ENCODE assay signal across 11 cellular contexts in the genomic region with DNA sequence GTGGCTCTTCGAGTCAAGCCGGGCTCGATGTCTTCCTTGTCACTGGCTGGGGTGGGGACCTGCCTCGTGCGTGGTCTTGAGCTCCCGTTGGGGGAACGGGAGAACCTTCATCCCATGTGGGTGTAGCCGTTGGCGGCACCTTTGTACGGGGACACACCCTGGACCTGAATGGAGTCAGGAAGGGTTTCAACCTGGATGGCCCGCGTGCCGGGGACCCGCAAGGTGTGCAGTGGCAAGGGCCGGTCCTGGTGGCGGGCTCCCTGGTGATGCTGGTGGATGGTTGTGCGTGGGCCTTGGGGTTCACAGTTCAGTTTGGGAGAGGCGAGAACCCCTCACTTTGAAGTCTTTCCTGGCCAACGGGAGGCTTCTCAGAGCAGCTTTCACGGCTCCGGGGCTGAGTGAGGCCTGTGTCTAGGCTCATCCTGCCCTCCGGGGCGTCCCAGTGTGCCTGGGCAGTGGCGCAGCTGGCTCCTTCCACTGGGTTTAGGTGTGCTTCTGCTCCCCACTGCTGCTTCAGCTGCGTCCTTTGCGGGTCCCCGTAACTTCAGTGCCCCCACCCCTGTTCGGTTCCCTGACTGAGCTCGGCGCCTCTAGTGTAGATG. TPM values are rescaled to one million over a fixed set of nuclear protein-coding genes. Genes with fewer than 3 reads are reported as not detected.
A peak's percentile ranks its signal among the peaks of the same experiment; 100 is the strongest.
DNase-seq lines count a peak whose midpoint lies in the region; FAIRE-seq and TF ChIP-seq lines count a peak whose summit lies in the region.
"Had no signal": no experiment of that assay in that cellular context is flagged by ENCODE, and none has a peak within 500 bp of the region (broad histone marks: within the 10 kb centered on the region; RNA-seq: fewer than 3 reads in every experiment).

No MANE protein-coding gene starts in this region.

- H3K9me3 ChIP-seq in BLaER1 treated with 17β-estradiol and CSF1 and Interleukin-3, amounts not matched to agents 10 nM and 100 nM (replicated peaks in 1 of 11): no peaks in the 10 kb centered on the region
- no peaks in the 10 kb centered on the region for H3K9me3 ChIP-seq in ovary

- TF ChIP-seq CTCF in HFFc6 (IDR thresholded peaks at IDR 0.05): no peak
- no peak for TF ChIP-seq CTCF in endothelial cell (IDR thresholded peaks at IDR 0.05; ENCODE audit: unreplicated experiment)
- TF ChIP-seq CTCF in ovary (IDR thresholded peaks at IDR 0.05): no peak

- H3K36me3 Mint-ChIP-seq in HFFc6 (ENCODE audit: low read depth) (peaks cover 9% of the 10 kb centered on the region; the same call in 1 of the 2 replicates), endothelial cell (ENCODE audit: low read depth, unreplicated experiment) (peaks cover 8% of the 10 kb centered on the region)

- FAIRE-seq in frontal cortex (lab: Jason Lieb, UNC): no peak
- FAIRE-seq: TTC549 had no signal

- H3K4me3 Mint-ChIP-seq in HFFc6 (no peak overlapping the region), endothelial cell (ENCODE audit: unreplicated experiment) (peak overlapping the region; percentile 56)
- H3K4me3 Mint-ChIP-seq: activated naive CD8-positive, alpha-beta T cell treated with anti-CD3 and anti-CD28 coated beads, Interleukin-2, amount 10 ng/mL, durations not matched to agents 7 days and 5 days had no signal

- H3K4me2 ChIP-seq in BLaER1 treated with 17β-estradiol and CSF1 and Interleukin-3, amounts not matched to agents 10 nM and 100 nM: peak overlapping the region; percentile 46 to 100 (median 99)

- no peaks in the 10 kb centered on the region for H3K9me3 Mint-ChIP-seq in HFFc6
- no peaks in the 10 kb centered on the region for H3K9me3 Mint-ChIP-seq in endothelial cell (ENCODE audit: unreplicated experiment)
- H3K9me3 Mint-ChIP-seq: activated naive CD8-positive, alpha-beta T cell treated with anti-CD3 and anti-CD28 coated beads, Interleukin-2, amount 10 ng/mL, durations not matched to agents 7 days and 5 days had no signal

- H3K4me3 ChIP-seq in BLaER1 treated with 17β-estradiol and CSF1 and Interleukin-3, amounts not matched to agents 10 nM and 100 nM: no peak overlapping the region; a peak in 1 of 20 replicates
- H3K4me3 ChIP-seq in ovary: peak overlapping the region; percentile 15

- peaks cover 5 to 81% (median 20%) of the 10 kb centered on the region in 11 experiments; a peak in 18 of 22 replicates for H3K36me3 ChIP-seq in BLaER1 treated with 17β-estradiol and CSF1 and Interleukin-3, amounts not matched to agents 10 nM and 100 nM
- H3K36me3 ChIP-seq in ovary: no peaks in the 10 kb centered on the region

- H3K27me3 Mint-ChIP-seq in HFFc6 (ENCODE audit: insufficient read depth): peaks cover 4% of the 10 kb centered on the region; the same call in 1 of the 2 replicates
- peaks cover 2% of the 10 kb centered on the region for H3K27me3 Mint-ChIP-seq in endothelial cell (ENCODE audit: unreplicated experiment)
- H3K27me3 Mint-ChIP-seq: activated naive CD8-positive, alpha-beta T cell treated with anti-CD3 and anti-CD28 coated beads, Interleukin-2, amount 10 ng/mL, durations not matched to agents 7 days and 5 days had no signal

- DNase-seq in HFFc6 (no peak), endothelial cell (ENCODE audit: low spot score) (no peak), ovary (peak in 1 of 5 donors; percentile 24), GDM1 (lab: John Stamatoyannopoulos, UW) (no peak), frontal cortex (ENCODE audit: low spot score in 2 of 2) (no peak), NCI-H345 treated with DMSO at 0.1 percent for 48 hours (lab: John Stamatoyannopoulos, UW; ENCODE audit: unreplicated experiment) (no peak), NCI-H1417 treated with DMSO at 0.1 percent for 48 hours (lab: John Stamatoyannopoulos, UW) (no peak)
- DNase-seq: activated naive CD8-positive, alpha-beta T cell treated with anti-CD3 and anti-CD28 coated beads, Interleukin-2, amount 10 ng/mL, durations not matched to agents 7 days and 5 days; NCI-H1930 had no signal

- peaks cover 71 to 97% (median 89%) of the 10 kb centered on the region in 10 experiments for H3K4me1 ChIP-seq in BLaER1 treated with 17β-estradiol and CSF1 and Interleukin-3, amounts not matched to agents 10 nM and 100 nM
- peaks cover 43% of the 10 kb centered on the region for H3K4me1 ChIP-seq in ovary (ENCODE audit: insufficient read depth)

- H3K4me1 Mint-ChIP-seq in HFFc6 (ENCODE audit: low read depth): peaks cover 47% of the 10 kb centered on the region
- peaks cover 27% of the 10 kb centered on the region for H3K4me1 Mint-ChIP-seq in endothelial cell (ENCODE audit: unreplicated experiment)

- TF ChIP-seq POLR2A in ovary (IDR thresholded peaks at IDR 0.05): no peak

- H3K27ac Mint-ChIP-seq in HFFc6 (peak overlapping the region; percentile 51; the same call in 1 of the 2 replicates), endothelial cell (ENCODE audit: unreplicated experiment) (no peak overlapping the region)
- H3K27ac Mint-ChIP-seq: activated naive CD8-positive, alpha-beta T cell treated with anti-CD3 and anti-CD28 coated beads, Interleukin-2, amount 10 ng/mL, durations not matched to agents 7 days and 5 days had no signal

- no peaks in the 10 kb centered on the region for H3K27me3 ChIP-seq in BLaER1 treated with 17β-estradiol and CSF1 and Interleukin-3, amounts not matched to agents 10 nM and 100 nM
- no peaks in the 10 kb centered on the region for H3K27me3 ChIP-seq in ovary

- H4K20me1 ChIP-seq in BLaER1 treated with 17β-estradiol and CSF1 and Interleukin-3, amounts not matched to agents 10 nM and 100 nM: peaks cover 95 to 100% (median 100%) of the 10 kb centered on the region in 11 experiments

- peak overlapping the region in 9 of 11 experiments; percentile 26 to 97 (median 40); a peak in 16 of 22 replicates for H3K27ac ChIP-seq in BLaER1 treated with 17β-estradiol and CSF1 and Interleukin-3, amounts not matched to agents 10 nM and 100 nM
- no peak overlapping the region for H3K27ac ChIP-seq in ovary

- 86 to 87% (median 86%) methylated on average over 30 of the region's 30 CpGs for WGBS in ovary, 3 donors

- peak overlapping the region in 10 of 11 experiments; percentile 12 to 69 (median 49); a peak in 17 of 22 replicates for H3K9ac ChIP-seq in BLaER1 treated with 17β-estradiol and CSF1 and Interleukin-3, amounts not matched to agents 10 nM and 100 nM

- intact Hi-C loops in ovary (cut with DNase I): loop anchor here in 3 of 4 donors (5.0 kb wide), 2 partner anchors 33 to 58 kb away; no protein-coding TSS in a partner anchor

- no peak for TF ChIP-seq EP300 in ovary (IDR thresholded peaks at IDR 0.05)

RNA-seq across cellular contexts. Expression of a gene that starts 11.4 kb away (rescaled TPM):
- total RNA-seq in HFFc6 (2021; fragmentation: NEBNext Ultra II Directional; extraction: Animal tissue kit (Norgen Biotek cat#: 25700)): 10 to 100 TPM; 63.7 to 76.6 (median 66.1) TPM
- total RNA-seq in endothelial cell (ENCODE audit: unreplicated experiment): 73.3 TPM
- total RNA-seq in ovary: 100 to 1,000 TPM in 3 of 7 donors, 10 to 100 TPM in 4; 27.8 to 109 (median 84.3) TPM
- polyA plus RNA-seq in ovary: 10 to 100 TPM; 36.3 to 47.0 TPM
- 15.5 TPM for total RNA-seq in frontal cortex

RNA-seq across cellular contexts. Expression of a gene that starts 44.9 kb away (rescaled TPM):
- 10 to 100 TPM; 75.3 to 97.4 (median 82.7) TPM for total RNA-seq in HFFc6 (2021; fragmentation: NEBNext Ultra II Directional; extraction: Animal tissue kit (Norgen Biotek cat#: 25700))
- 118 TPM for total RNA-seq in endothelial cell (ENCODE audit: unreplicated experiment)
- 10 to 100 TPM; 32.7 to 96.1 (median 61.7) TPM for total RNA-seq in ovary
- polyA plus RNA-seq in ovary: 10 to 100 TPM in 1 of 2 donors, 1 to 10 TPM in 1; 3.4 to 69.2 TPM
- total RNA-seq in frontal cortex: 19.2 TPM

Comparison
In these comparisons a context has a peak if more than half of its experiments do, and no peak if none do; other contexts are left out.
1. H3K27ac ChIP-seq: peak in BLaER1 treated with 17β-estradiol and CSF1 and Interleukin-3, amounts not matched to agents 10 nM and 100 nM (9 of 11); none in ovary (0 of 2).